In genomic region chr10:71834343-71834674, GRCh38 we compare ENCODE assay signal across 19 cellular contexts.
"Had no signal": no experiment of that assay in that cellular context is flagged by ENCODE, and none has a peak within 500 bp of the region (broad histone marks: within the 10 kb centered on the region; RNA-seq: fewer than 3 reads in every experiment).

No MANE protein-coding gene starts in this region.

- H3K27ac Mint-ChIP-seq: activated naive CD4-positive, alpha-beta T cell treated with anti-CD3 and anti-CD28 coated beads for 36 hours; activated T-helper 2 cell treated with anti-CD3 and anti-CD28 coated beads, Interferon-gamma antibody, Interleukin-2, Interleukin-4, amounts not matched to agents 10 μg/mL and 5 μg/mL and 100 μg/mL, durations not matched to agents 14 hours and 24 hours and 36 hours had no signal

- DNase-seq: activated CD4-positive, alpha-beta T cell treated with anti-CD3 and anti-CD28 coated beads for 1 hour; activated CD4-positive, alpha-beta T cell treated with anti-CD3 and anti-CD28 coated beads, Interleukin-2, amount 50 U/mL, for 4 hours; activated naive CD4-positive, alpha-beta T cell treated with anti-CD3 and anti-CD28 coated beads for 36 hours; activated T-cell treated with anti-CD3 and anti-CD28 coated beads, Interleukin-2, amount 50 U/mL, for 1 hour; effector memory CD4-positive, alpha-beta T cell; immature natural killer cell; left cardiac atrium; naive thymus-derived CD4-positive, alpha-beta T cell; retina; stimulated activated CD4-positive, alpha-beta T cell treated with anti-CD3 and anti-CD28 coated beads, Interleukin-4, amount 100 ng/mL, for 1 hour; stimulated activated naive B cell treated with anti-CD40 and anti-IgM and Interleukin-4, amounts not matched to agents 10 μg/mL and 1 μg/mL and 100 μg/mL, for 72 hours; T-helper 1 cell; upper lobe of left lung had no signal

- H3K4me3 ChIP-seq: heart left ventricle, lung, SK-N-MC, upper lobe of left lung had no signal

- H3K9me3 ChIP-seq: heart left ventricle, upper lobe of left lung had no signal

- H3K27me3 ChIP-seq: heart left ventricle, upper lobe of left lung had no signal

- ATAC-seq: heart left ventricle; left cardiac atrium; naive thymus-derived CD4-positive, alpha-beta T cell; stimulated activated naive B cell treated with anti-CD40 and anti-IgM and Interleukin-4, amounts not matched to agents 10 μg/mL and 1 μg/mL and 100 μg/mL, for 72 hours had no signal

- H3K27ac ChIP-seq: epithelial cell of prostate, parathyroid adenoma, SK-N-MC had no signal

- H3K4me3 Mint-ChIP-seq: activated naive CD4-positive, alpha-beta T cell treated with anti-CD3 and anti-CD28 coated beads for 36 hours; immature natural killer cell; naive thymus-derived CD4-positive, alpha-beta T cell; stimulated activated naive B cell treated with anti-CD40 and anti-IgM and Interleukin-4, amounts not matched to agents 10 μg/mL and 1 μg/mL and 100 μg/mL, for 72 hours had no signal

- H3K9me3 Mint-ChIP-seq: activated naive CD4-positive, alpha-beta T cell treated with anti-CD3 and anti-CD28 coated beads for 36 hours; activated T-helper 2 cell treated with anti-CD3 and anti-CD28 coated beads, Interferon-gamma antibody, Interleukin-2, Interleukin-4, amounts not matched to agents 10 μg/mL and 5 μg/mL and 100 μg/mL, durations not matched to agents 14 hours and 24 hours and 36 hours; immature natural killer cell; naive thymus-derived CD4-positive, alpha-beta T cell had no signal

- H3K9ac ChIP-seq: parathyroid adenoma had no signal

- H3K27me3 Mint-ChIP-seq: naive thymus-derived CD4-positive, alpha-beta T cell; stimulated activated naive B cell treated with anti-CD40 and anti-IgM and Interleukin-4, amounts not matched to agents 10 μg/mL and 1 μg/mL and 100 μg/mL, for 72 hours had no signal
